Comparison of ENCODE assay signal across 11 cellular contexts in genomic region chr11:46298699-46299424, GRCh38. TPM values are rescaled to one million over a fixed set of nuclear protein-coding genes. Genes with fewer than 3 reads are reported as not detected.
DNase-seq lines count a peak whose midpoint lies in the region; ATAC-seq and TF ChIP-seq lines count a peak whose summit lies in the region.
"Had no signal": no experiment of that assay in that cellular context is flagged by ENCODE, and none has a peak within 500 bp of the region (broad histone marks: within the 10 kb centered on the region; RNA-seq: fewer than 3 reads in every experiment).

No MANE protein-coding gene starts in this region.

- TF ChIP-seq EP300 in SK-N-SH (IDR thresholded peaks at IDR 0.05; ENCODE audit: borderline replicate concordance in 1 of 2, low read depth in 1 of 2, low read length in 1 of 2) = no peak

- peaks cover 18% of the 10 kb centered on the region for H3K4me1 Mint-ChIP-seq in progenitor cell of endocrine pancreas (ENCODE audit: low read depth)
- peaks cover 9 to 15% of the 10 kb centered on the region in 2 donors for H3K4me1 Mint-ChIP-seq in stimulated activated naive B cell treated with anti-CD40 and anti-IgM and Interleukin-4, amounts not matched to agents 10 μg/mL and 1 μg/mL and 100 μg/mL, for 72 hours

- H3K27ac ChIP-seq in SK-N-SH (ENCODE audit: low read depth in 2 of 2, low read length in 1 of 2) (peak overlapping the region in 1 of 2 experiments; percentile 95; a peak in 2 of 4 replicates), uterus (peak overlapping the region; percentile 65 to 81)
- H3K27ac ChIP-seq: 22Rv1, parathyroid adenoma had no signal

- intact Hi-C loops in uterus (cut with DNase I; ENCODE audit: low total_unique reads) = no loop called here

- H3K4me3 ChIP-seq in SK-N-SH (ENCODE audit: low read depth in 2 of 2, low read length in 1 of 2) (no peak overlapping the region), WI38 (ENCODE audit: low read depth, low read length) (peak overlapping the region; percentile 26), fibroblast of the aortic adventitia (ENCODE audit: low read depth, low read length) (peak overlapping the region; percentile 37), uterus (no peak overlapping the region)

- peaks cover 59% of the 10 kb centered on the region for H3F3A ChIP-seq in SK-N-SH (replicated peaks; ENCODE audit: insufficient read depth)

- H3K9me3 Mint-ChIP-seq in progenitor cell of endocrine pancreas (ENCODE audit: low read depth) = no peaks in the 10 kb centered on the region
- no peaks in the 10 kb centered on the region for H3K9me3 Mint-ChIP-seq in stimulated activated naive B cell treated with anti-CD40 and anti-IgM and Interleukin-4, amounts not matched to agents 10 μg/mL and 1 μg/mL and 100 μg/mL, for 72 hours

- DNase-seq in SK-N-SH = no peak
- DNase-seq in fibroblast of the aortic adventitia (ENCODE audit: low read depth) = peak; percentile 90
- DNase-seq in uterus = no peak
- DNase-seq in progenitor cell of endocrine pancreas (ENCODE audit: low spot score, unreplicated experiment) = no peak
- DNase-seq in stimulated activated naive B cell treated with anti-CD40 and anti-IgM and Interleukin-4, amounts not matched to agents 10 μg/mL and 1 μg/mL and 100 μg/mL, for 72 hours = no peak
- DNase-seq: NCI-H2081 had no signal

- H2AFZ ChIP-seq in SK-N-SH (ENCODE audit: low read depth) = no peak overlapping the region
- H2AFZ ChIP-seq: parathyroid adenoma had no signal

- TF ChIP-seq RAD21 in SK-N-SH (IDR thresholded peaks at IDR 0.05; ENCODE audit: low read length) = no peak

- TF ChIP-seq POLR2A in uterus (IDR thresholded peaks at IDR 0.05) = no peak

- ATAC-seq in SK-N-SH treated with all-trans-retinoic acid at 6 μM for 48 hours = no peak
- no peak for ATAC-seq in stimulated activated naive B cell treated with anti-CD40 and anti-IgM and Interleukin-4, amounts not matched to agents 10 μg/mL and 1 μg/mL and 100 μg/mL, for 72 hours (replicated peaks)
- ATAC-seq in GM18867 (IDR thresholded peaks at IDR 0.05; ENCODE audit: unreplicated experiment) = no peak

- H3K36me3 ChIP-seq in SK-N-SH (replicated peaks in 1 of 2; ENCODE audit: control insufficient read depth in 1 of 2, insufficient read depth in 2 of 2, low read length in 1 of 2) (peaks cover 0 to 20% of the 10 kb centered on the region in 2 experiments), uterus (no peaks in the 10 kb centered on the region)

- POLR2A ChIA-PET in SK-N-SH (lab: Yijun Ruan, JAX) = interaction anchor here (1.4 kb wide), 1 partner anchor 17 kb away, joined by 3 read pairs; no protein-coding TSS in a partner anchor

- peaks cover 84% of the 10 kb centered on the region for H3K79me2 ChIP-seq in SK-N-SH (ENCODE audit: insufficient read depth)
- H3K79me2 ChIP-seq: parathyroid adenoma had no signal

- H3K9me2 ChIP-seq in SK-N-SH = no peaks in the 10 kb centered on the region

- H4K20me1 ChIP-seq in SK-N-SH (ENCODE audit: insufficient read depth) = no peaks in the 10 kb centered on the region

- peaks cover 13 to 30% of the 10 kb centered on the region in 2 experiments; a peak in 3 of 4 replicates for H3K4me1 ChIP-seq in SK-N-SH (ENCODE audit: control insufficient read depth in 1 of 2, insufficient read depth in 2 of 2, low read depth in 1 of 2, low read length in 1 of 2)
- peaks cover 5 to 7% of the 10 kb centered on the region in 2 donors for H3K4me1 ChIP-seq in uterus
- H3K4me1 ChIP-seq: parathyroid adenoma had no signal

- H3K27me3 ChIP-seq in SK-N-SH (ENCODE audit: insufficient read depth) (no peaks in the 10 kb centered on the region), uterus (no peaks in the 10 kb centered on the region)

- no peaks in the 10 kb centered on the region for H3K36me3 Mint-ChIP-seq in progenitor cell of endocrine pancreas (ENCODE audit: insufficient read depth)
- H3K36me3 Mint-ChIP-seq in stimulated activated naive B cell treated with anti-CD40 and anti-IgM and Interleukin-4, amounts not matched to agents 10 μg/mL and 1 μg/mL and 100 μg/mL, for 72 hours = no peaks in the 10 kb centered on the region

- H3K9me3 ChIP-seq in SK-N-SH = no peaks in the 10 kb centered on the region
- H3K9me3 ChIP-seq in uterus = no peaks in the 10 kb centered on the region

- H3K27me3 Mint-ChIP-seq in progenitor cell of endocrine pancreas = no peaks in the 10 kb centered on the region
- H3K27me3 Mint-ChIP-seq in stimulated activated naive B cell treated with anti-CD40 and anti-IgM and Interleukin-4, amounts not matched to agents 10 μg/mL and 1 μg/mL and 100 μg/mL, for 72 hours = peaks cover 36 to 48% of the 10 kb centered on the region in 2 donors

- CTCF ChIA-PET in SK-N-SH (lab: Yijun Ruan, JAX) = interaction anchor here (1.2 to 2.1 kb wide), 2 partner anchors 10 to 59 kb away, joined by 4 to 20 read pairs; no protein-coding TSS in a partner anchor

- WGBS in SK-N-SH (ENCODE audit: low lambda C conversion rate) = 35% methylated on average over 8 of the region's 8 CpGs

- TF ChIP-seq CTCF in SK-N-SH (IDR thresholded peaks at IDR 0.05) = no peak
- TF ChIP-seq CTCF in WI38 (IDR thresholded peaks at IDR 0.05; ENCODE audit: low read depth, low read length) = no peak
- TF ChIP-seq CTCF in fibroblast of the aortic adventitia (IDR thresholded peaks at IDR 0.05; ENCODE audit: insufficient read depth, low read length) = no peak
- no peak for TF ChIP-seq CTCF in uterus (IDR thresholded peaks at IDR 0.05)
- TF ChIP-seq CTCF in progenitor cell of endocrine pancreas (IDR thresholded peaks at IDR 0.05; ENCODE audit: unreplicated experiment) = no peak

- no peak overlapping the region for H3K4me3 Mint-ChIP-seq in progenitor cell of endocrine pancreas (ENCODE audit: low read depth)
- H3K4me3 Mint-ChIP-seq in stimulated activated naive B cell treated with anti-CD40 and anti-IgM and Interleukin-4, amounts not matched to agents 10 μg/mL and 1 μg/mL and 100 μg/mL, for 72 hours = no peak overlapping the region

- H3K27ac Mint-ChIP-seq in progenitor cell of endocrine pancreas = no peak overlapping the region
- no peak overlapping the region for H3K27ac Mint-ChIP-seq in stimulated activated naive B cell treated with anti-CD40 and anti-IgM and Interleukin-4, amounts not matched to agents 10 μg/mL and 1 μg/mL and 100 μg/mL, for 72 hours

- H3K4me2 ChIP-seq in SK-N-SH = peak overlapping the region; percentile 32; the same call in 1 of the 2 replicates

- peak overlapping the region; percentile 21; the same call in 1 of the 2 replicates for H3K9ac ChIP-seq in SK-N-SH
- H3K9ac ChIP-seq: parathyroid adenoma had no signal

TF ChIP-seq in SK-N-SH, 30 proteins besides CTCF, POLR2A, EP300 and RAD21 (continues in another document):
- TF ChIP-seq JUND (IDR thresholded peaks at IDR 0.05) (peak; percentile 74), ZBTB33 (IDR thresholded peaks at IDR 0.05; ENCODE audit: borderline replicate concordance, low read depth) (no peak)

TF ChIP-seq in SK-N-SH treated with all-trans-retinoic acid at 6 μM for 48 hours, 23 proteins besides CTCF, POLR2A, EP300 and RAD21 (continues in another document):
- TF ChIP-seq ESRRG (CRISPR knock-in tag; IDR thresholded peaks at IDR 0.05) (no peak), ZC3H10 (CRISPR knock-in tag; IDR thresholded peaks at IDR 0.05) (no peak), ZNF565 (CRISPR knock-in tag; conservative IDR thresholded peaks at IDR 0.05; ENCODE audit: low read depth) (no peak), GLIS3 (CRISPR knock-in tag; IDR thresholded peaks at IDR 0.05) (no peak), ARNTL (CRISPR knock-in tag; IDR thresholded peaks at IDR 0.05; ENCODE audit: borderline replicate concordance, low read depth) (no peak), POU6F1 (CRISPR knock-in tag; IDR thresholded peaks at IDR 0.05; ENCODE audit: borderline replicate concordance, low read depth) (no peak), ZFP3 (CRISPR knock-in tag; IDR thresholded peaks at IDR 0.05) (no peak), BACH2 (CRISPR knock-in tag; IDR thresholded peaks at IDR 0.05; ENCODE audit: borderline replicate concordance) (no peak), PPARA (CRISPR knock-in tag; IDR thresholded peaks at IDR 0.05; ENCODE audit: borderline replicate concordance) (no peak)

RNA-seq across cellular contexts. Expression of gene CREB3L1, which starts 21.4 kb away (rescaled TPM):
- polyA plus RNA-seq in SK-N-SH (2012; rRNA removed) = 5.6 and 14.0 TPM in 2 replicates
- polyA plus RNA-seq in SK-N-SH (2012; cell fraction: cytosol; rRNA removed) = 9.9 and 13.3 TPM in 2 replicates
- 14.7 and 17.4 TPM in 2 replicates for polyA plus RNA-seq in SK-N-SH (2012; cell fraction: nucleus; rRNA removed)
- total RNA-seq in fibroblast of the aortic adventitia (ENCODE audit: low replicate concordance) = 31.6 and 37.5 TPM in 2 replicates
- 10 to 100 TPM in 2 of 4 donors, 1 to 10 TPM in 1, not detected in 1; 2.0 to 20.8 (median 14.8) TPM for total RNA-seq in uterus
- total RNA-seq in progenitor cell of endocrine pancreas = 9.5 and 9.6 TPM in 2 replicates

RNA-seq across cellular contexts. Expression of gene DGKZ, which starts 48.4 kb away (rescaled TPM):
- 23.9 and 33.2 TPM in 2 replicates for polyA plus RNA-seq in SK-N-SH (2012; rRNA removed)
- polyA plus RNA-seq in SK-N-SH (2012; cell fraction: cytosol; rRNA removed) = 9.1 and 17.5 TPM in 2 replicates
- polyA plus RNA-seq in SK-N-SH (2012; cell fraction: nucleus; rRNA removed) = 80.1 and 95.5 TPM in 2 replicates
- 27.1 and 37.7 TPM in 2 replicates for total RNA-seq in fibroblast of the aortic adventitia (ENCODE audit: low replicate concordance)
- total RNA-seq in uterus = 10 to 100 TPM; 13.5 to 55.3 (median 42.8) TPM
- 55.1 and 58.3 TPM in 2 replicates for total RNA-seq in progenitor cell of endocrine pancreas

Comparison
In these comparisons a context has a peak if more than half of its experiments do, and no peak if none do; other contexts are left out.
1. H3K4me3 ChIP-seq: peak in WI38 (single experiment) and fibroblast of the aortic adventitia (single experiment); none in SK-N-SH (0 of 2) and uterus (0 of 2).